Comparison of ENCODE assay signal across 8 cellular contexts in the genomic region with DNA sequence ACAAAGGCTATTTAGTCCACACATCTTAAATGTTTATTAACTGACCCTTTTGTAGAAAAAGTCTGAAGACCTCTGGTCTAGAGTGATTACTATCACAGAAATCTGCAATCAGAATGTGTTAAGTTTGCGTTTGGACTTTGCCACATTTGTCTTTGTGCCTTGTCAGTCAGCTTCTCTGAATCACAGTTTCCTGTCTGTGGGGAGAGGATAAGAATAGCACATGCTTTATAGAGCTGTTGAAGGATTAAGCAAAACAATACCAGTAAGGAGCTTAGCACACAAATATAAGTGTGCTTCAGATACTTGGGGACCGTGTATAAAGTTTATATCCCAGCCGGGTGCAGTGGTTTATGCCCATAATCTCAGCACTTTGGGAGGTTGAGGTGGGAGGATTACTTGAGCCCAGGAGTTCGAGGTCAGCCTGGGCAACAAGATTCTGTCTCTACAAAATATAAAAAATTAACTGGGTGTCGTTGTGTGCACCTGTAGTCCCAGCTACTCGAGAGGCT.
DNase-seq lines count a peak whose midpoint lies in the region; ATAC-seq, FAIRE-seq and TF ChIP-seq lines count a peak whose summit lies in the region.

No MANE protein-coding gene starts in this region.

- DNase-seq in GM12865 (ENCODE audit: low read depth) (peak; percentile 77), HTR-8/SVneo (ENCODE audit: insufficient read length, low spot score) (peak; percentile 18), left ventricle myocardium superior (no peak), aorta (no peak), NCI-H128 (lab: John Stamatoyannopoulos, UW; ENCODE audit: unreplicated experiment) (no peak)
- peak; percentile 60 for DNase-seq in activated CD8-positive, alpha-beta T cell treated with anti-CD3 and anti-CD28 coated beads, Interleukin-2, amount 10 ng/mL, durations not matched to agents 7 days and 5 days
- no peak for DNase-seq in activated CD4-positive, alpha-beta T cell treated with anti-CD3 and anti-CD28 coated beads for 48 hours

- no peaks in the 10 kb centered on the region for H3K27me3 ChIP-seq in aorta (ENCODE audit: control insufficient read depth in 1 of 2, insufficient read depth in 2 of 2, low read length in 1 of 2)

- WGBS in aorta, 2 donors = 28 to 40% methylated on average over 6 of the region's 6 CpGs

- CTCF ChIA-PET in activated CD8-positive, alpha-beta T cell treated with anti-CD3 and anti-CD28 coated beads, Interleukin-2, amount 10 ng/mL, durations not matched to agents 7 days and 5 days (lab: Charles Lee) = interaction anchor here (0.6 to 4.7 kb wide), 7 partner anchors 10 to 466 kb away, joined by 3 to 42 read pairs (median 4); partner anchors contain the start of gene BTG1

- H3K9me3 Mint-ChIP-seq in activated CD8-positive, alpha-beta T cell treated with anti-CD3 and anti-CD28 coated beads, Interleukin-2, amount 10 ng/mL, durations not matched to agents 7 days and 5 days (ENCODE audit: insufficient read depth) = peaks cover 3% of the 10 kb centered on the region

- H3K4me3 Mint-ChIP-seq in activated CD8-positive, alpha-beta T cell treated with anti-CD3 and anti-CD28 coated beads, Interleukin-2, amount 10 ng/mL, durations not matched to agents 7 days and 5 days = peak overlapping the region; percentile 51

- no peaks in the 10 kb centered on the region for H3K27me3 Mint-ChIP-seq in activated CD8-positive, alpha-beta T cell treated with anti-CD3 and anti-CD28 coated beads, Interleukin-2, amount 10 ng/mL, durations not matched to agents 7 days and 5 days (ENCODE audit: low read depth)

- no peak for FAIRE-seq in HTR-8/SVneo (lab: Jason Lieb, UNC)

- H3K36me3 ChIP-seq in aorta (ENCODE audit: control insufficient read depth in 1 of 2, insufficient read depth in 2 of 2, low read length in 1 of 2) = no peaks in the 10 kb centered on the region

- peaks cover 41% of the 10 kb centered on the region for H3K4me1 Mint-ChIP-seq in activated CD8-positive, alpha-beta T cell treated with anti-CD3 and anti-CD28 coated beads, Interleukin-2, amount 10 ng/mL, durations not matched to agents 7 days and 5 days (ENCODE audit: low read depth)

- peak overlapping the region; percentile 68 for H3K4me3 ChIP-seq in GM12865 (ENCODE audit: low read depth, low read length)
- no peak overlapping the region for H3K4me3 ChIP-seq in aorta (ENCODE audit: low read length in 2 of 2)

- ATAC-seq in GM21515 (IDR thresholded peaks at IDR 0.05; ENCODE audit: unreplicated experiment) = peak; percentile 80
- ATAC-seq in activated CD8-positive, alpha-beta T cell treated with anti-CD3 and anti-CD28 coated beads, Interleukin-2, amount 10 ng/mL, durations not matched to agents 7 days and 5 days = peak; percentile 89
- ATAC-seq in left ventricle myocardium superior = peak; percentile 84
- ATAC-seq in aorta (ENCODE audit: low FRiP score) = peak; percentile 72

- TF ChIP-seq CTCF in GM12865 (IDR thresholded peaks at IDR 0.05; ENCODE audit: insufficient read depth, low read depth, low read length, missing control alignments) = no peak

- H3K27ac Mint-ChIP-seq in activated CD8-positive, alpha-beta T cell treated with anti-CD3 and anti-CD28 coated beads, Interleukin-2, amount 10 ng/mL, durations not matched to agents 7 days and 5 days = peak overlapping the region; percentile 93

- H3K9me3 ChIP-seq in aorta (ENCODE audit: control insufficient read depth, low read length) = peaks cover 1% of the 10 kb centered on the region

- H3K36me3 Mint-ChIP-seq in activated CD8-positive, alpha-beta T cell treated with anti-CD3 and anti-CD28 coated beads, Interleukin-2, amount 10 ng/mL, durations not matched to agents 7 days and 5 days (ENCODE audit: low read depth) = peaks cover 26% of the 10 kb centered on the region

- POLR2A ChIA-PET in activated CD8-positive, alpha-beta T cell treated with anti-CD3 and anti-CD28 coated beads, Interleukin-2, amount 10 ng/mL, durations not matched to agents 7 days and 5 days (lab: Charles Lee) = interaction anchor here (0.6 to 6.1 kb wide), 12 partner anchors 10 to 332 kb away, joined by 3 to 127 read pairs (median 5); partner anchors contain the start of gene BTG1

- H3K4me1 ChIP-seq in aorta (ENCODE audit: control insufficient read depth in 1 of 2, insufficient read depth in 2 of 2, low read length in 2 of 2) = no peaks in the 10 kb centered on the region

- intact Hi-C loops in left ventricle myocardium superior (cut with micrococcal nuclease) = no loop called here
- intact Hi-C loops in aorta (cut with DNase I) = loop anchor here in 1 of 2 donors (5.0 kb wide), 1 partner anchor 61 kb away; the partner anchor contains the start of gene BTG1

- no peak overlapping the region for H3K27ac ChIP-seq in aorta (ENCODE audit: low read depth in 1 of 2, low read length in 2 of 2)

Comparison
In these comparisons a context has a peak if more than half of its experiments do, and no peak if none do; other contexts are left out.
1. DNase-seq: peak in GM12865 (single experiment), HTR-8/SVneo (single experiment) and activated CD8-positive, alpha-beta T cell treated with anti-CD3 and anti-CD28 coated beads, Interleukin-2, amount 10 ng/mL, durations not matched to agents 7 days and 5 days (single experiment); none in left ventricle myocardium superior (single experiment), aorta (0 of 2), NCI-H128 (single experiment) and activated CD4-positive, alpha-beta T cell treated with anti-CD3 and anti-CD28 coated beads for 48 hours (single experiment).
2. Peak in every context shown above with its lines, with median percentiles within 50 percentile points of each other: ATAC-seq.